ENCODE assay signal across 8 cellular contexts in the genomic region with DNA sequence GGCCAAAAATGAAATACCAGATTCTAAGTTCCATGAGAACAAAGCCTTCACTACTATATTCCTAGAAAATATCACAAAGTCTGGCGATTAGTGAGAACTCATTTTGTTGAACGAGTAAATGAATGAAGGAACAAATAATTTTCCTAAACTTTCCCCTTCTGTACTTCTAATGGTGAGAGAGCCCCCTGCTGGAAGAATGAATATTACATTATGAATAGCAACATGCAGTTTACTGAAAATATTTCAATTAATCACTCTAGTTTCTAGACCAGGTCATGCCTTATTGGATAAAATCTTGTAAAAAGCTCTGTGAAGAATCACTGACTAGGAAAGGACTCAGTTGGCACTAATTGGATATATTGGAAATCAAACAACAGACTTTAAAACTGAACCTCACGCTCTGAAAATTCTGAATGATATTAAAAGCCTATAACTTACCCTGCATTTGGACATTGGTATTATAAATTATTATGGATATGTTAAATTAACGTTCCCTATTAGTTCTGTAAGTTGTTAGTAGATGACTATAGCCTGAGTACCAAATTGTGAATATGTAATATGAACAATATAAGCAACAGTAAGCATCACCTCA. TPM values are rescaled to one million over a fixed set of nuclear protein-coding genes. Genes with fewer than 3 reads are reported as not detected.
DNase-seq lines count a peak whose midpoint lies in the region; ATAC-seq and TF ChIP-seq lines count a peak whose summit lies in the region.

No MANE protein-coding gene starts in this region.

- peaks cover 14% of the 10 kb centered on the region for H3K4me1 Mint-ChIP-seq in T-helper 17 cell

- H2AFZ ChIP-seq in neuronal stem cell (ENCODE audit: low read length) = peak overlapping the region; percentile 41

- H3K9ac ChIP-seq in neuronal stem cell (ENCODE audit: low read depth, low read length, poor library complexity) = no peak overlapping the region

- H3K36me3 ChIP-seq in neuronal stem cell (replicated peaks in 1 of 2; ENCODE audit: control insufficient read depth in 2 of 2, insufficient read depth in 2 of 2, low read length in 2 of 2) = no peaks in the 10 kb centered on the region

- H3K36me3 Mint-ChIP-seq in T-helper 17 cell (ENCODE audit: low read depth) = peaks cover 2% of the 10 kb centered on the region

- H3K4me1 ChIP-seq in neuronal stem cell (ENCODE audit: control insufficient read depth in 2 of 2, insufficient read depth in 1 of 2, low read depth in 1 of 2, low read length in 2 of 2) = no peaks in the 10 kb centered on the region

- no peak overlapping the region for H2BK12ac ChIP-seq in neuronal stem cell (ENCODE audit: low read length)

- no CpG with 5 or more reads among the region's 4 CpGs for WGBS in neuronal stem cell (ENCODE audit: extremely low coverage in 2 of 2, insufficient read length in 2 of 2, insufficient replicate concordance in 1 of 2), 2 donors

- H2AK5ac ChIP-seq in neuronal stem cell (ENCODE audit: low read depth, low read length) = no peak overlapping the region

- no peak overlapping the region for H3K14ac ChIP-seq in neuronal stem cell (ENCODE audit: low read length)

- H3K4me2 ChIP-seq in neuronal stem cell (ENCODE audit: insufficient read depth, low read length, poor library complexity, severe bottlenecking) = no peak overlapping the region

- H3K79me1 ChIP-seq in neuronal stem cell (ENCODE audit: low read depth, low read length) = no peaks in the 10 kb centered on the region

- H3K4me3 ChIP-seq in epithelial cell of proximal tubule (ENCODE audit: low read depth, low read length) (no peak overlapping the region), neuronal stem cell (ENCODE audit: low read length in 2 of 2) (no peak overlapping the region)

- H3K27me3 ChIP-seq in neuronal stem cell (ENCODE audit: control insufficient read depth in 3 of 3, insufficient read depth in 3 of 3, low read depth in 1 of 3, low read length in 3 of 3) = no peaks in the 10 kb centered on the region

- no peaks in the 10 kb centered on the region for H3K27me3 Mint-ChIP-seq in T-helper 17 cell

- peak; percentile 18 for DNase-seq in Daoy (ENCODE audit: low read depth)
- DNase-seq in RKO (ENCODE audit: low spot score) = peak; percentile 75
- DNase-seq in epithelial cell of proximal tubule (ENCODE audit: low read depth) = no peak
- DNase-seq in neuronal stem cell (ENCODE audit: low spot score) = peak; percentile 35
- DNase-seq in T-helper 17 cell = no peak
- no peak for DNase-seq in posterior vena cava (ENCODE audit: low spot score)

- H3K27ac Mint-ChIP-seq in T-helper 17 cell = no peak overlapping the region

- H3K18ac ChIP-seq in neuronal stem cell (ENCODE audit: low read length) = no peak overlapping the region

- no peak overlapping the region for H2BK15ac ChIP-seq in neuronal stem cell (ENCODE audit: low read length)

- H3K4me3 Mint-ChIP-seq in T-helper 17 cell = no peak overlapping the region

- H3K23ac ChIP-seq in neuronal stem cell (ENCODE audit: low read depth, low read length, poor library complexity) = no peak overlapping the region

- no peak overlapping the region for H2BK5ac ChIP-seq in neuronal stem cell (ENCODE audit: low read length)

- no peak overlapping the region for H4K91ac ChIP-seq in neuronal stem cell (ENCODE audit: low read depth, low read length, poor library complexity)

- no peak for ATAC-seq in HG03045 (IDR thresholded peaks at IDR 0.05; ENCODE audit: unreplicated experiment)
- ATAC-seq in T-helper 17 cell = no peak

- TF ChIP-seq CTCF in LNCAP (IDR thresholded peaks at IDR 0.05) = peak; percentile 74
- TF ChIP-seq CTCF in epithelial cell of proximal tubule (conservative IDR thresholded peaks at IDR 0.05; ENCODE audit: low read depth, low read length) = peak; percentile 63

- no peak overlapping the region for H3K27ac ChIP-seq in neuronal stem cell (replicated peaks; ENCODE audit: low read length)

- intact Hi-C loops in posterior vena cava (cut with DNase I) = loop anchor here (1.0 to 5.0 kb wide), 3 partner anchors 207 to 337 kb away; no protein-coding TSS in a partner anchor

- no peak overlapping the region for H4K8ac ChIP-seq in neuronal stem cell (ENCODE audit: low read depth, low read length)

- no peaks in the 10 kb centered on the region for H3K9me3 ChIP-seq in neuronal stem cell (replicated peaks in 1 of 2; ENCODE audit: control insufficient read depth in 2 of 2, insufficient read depth in 1 of 2, low read depth in 1 of 2, low read length in 2 of 2)
- H3K9me3 ChIP-seq in T-helper 17 cell (ENCODE audit: control insufficient read depth, low read length, poor library complexity, severe bottlenecking) = no peaks in the 10 kb centered on the region

- H3K4ac ChIP-seq in neuronal stem cell (ENCODE audit: low read length) = no peak overlapping the region

- H2BK120ac ChIP-seq in neuronal stem cell (ENCODE audit: low read depth, low read length) = no peak overlapping the region

RNA-seq across cellular contexts. Expression of a gene that starts 32.4 kb away (rescaled TPM):
- 73.8 and 77.8 TPM in 2 replicates for total RNA-seq in Daoy (2014; rRNA removed; shearing (Covaris generic))
- total RNA-seq in epithelial cell of proximal tubule (120 and 124 TPM in 2 replicates), T-helper 17 cell (100 to 1,000 TPM; 104 to 193 TPM), posterior vena cava (10 to 100 TPM; 89.3 to 95.0 TPM)
- polyA plus RNA-seq in neuronal stem cell (2013, experiment 1 of 2) = 128 TPM
- 133 TPM for polyA plus RNA-seq in neuronal stem cell (2013, experiment 2 of 2)

Comparison
In these comparisons a context has a peak if more than half of its experiments do, and no peak if none do; other contexts are left out.
1. DNase-seq: peak in Daoy (single experiment), RKO (single experiment) and neuronal stem cell (single experiment); none in epithelial cell of proximal tubule (single experiment), T-helper 17 cell (0 of 3) and posterior vena cava (single experiment).